Comparison of ENCODE assay signal across 13 cellular contexts in genomic region chr6:56718236-56718635, GRCh38.
A peak's percentile ranks its signal among the peaks of the same experiment; 100 is the strongest.
DNase-seq lines count a peak whose midpoint lies in the region; ATAC-seq, FAIRE-seq and TF ChIP-seq lines count a peak whose summit lies in the region.
"Had no signal": no experiment of that assay in that cellular context is flagged by ENCODE, and none has a peak within 500 bp of the region (broad histone marks: within the 10 kb centered on the region; RNA-seq: fewer than 3 reads in every experiment).

No MANE protein-coding gene starts in this region.

- peaks cover 46% of the 10 kb centered on the region for H3K9me3 Mint-ChIP-seq in endodermal cell

- H4K20me1 ChIP-seq in HepG2 (ENCODE audit: insufficient read depth, low read length) = no peaks in the 10 kb centered on the region
- H4K20me1 ChIP-seq in IMR-90 (ENCODE audit: insufficient read depth, low read length) = peaks cover 7% of the 10 kb centered on the region; the same call in 1 of the 2 replicates

- TF ChIP-seq CTCF in HepG2 (CRISPR knock-in tag; IDR thresholded peaks at IDR 0.05) (no peak), right lobe of liver (IDR thresholded peaks at IDR 0.05) (no peak), IMR-90 (conservative IDR thresholded peaks at IDR 0.05; ENCODE audit: low read depth, low read length) (no peak), endodermal cell (conservative IDR thresholded peaks at IDR 0.05) (no peak)

- H2BK15ac ChIP-seq in IMR-90 (ENCODE audit: low read depth, low read length) = no peak overlapping the region

- no peak overlapping the region for H2BK120ac ChIP-seq in IMR-90 (ENCODE audit: low read depth, low read length)

- DNase-seq in HepG2 (ENCODE audit: low spot score) (no peak), right lobe of liver (no peak), IMR-90 (no peak), endodermal cell (no peak), DMS53 treated with DMSO at 0.1 percent for 48 hours (lab: John Stamatoyannopoulos, UW; ENCODE audit: unreplicated experiment) (no peak), H7 (no peak)
- DNase-seq: 8988T; ACHN; CD4-positive, CD25-positive, alpha-beta regulatory T cell; DMS79 treated with DMSO at 0.1 percent for 48 hours; EL had no signal

- H4K91ac ChIP-seq in IMR-90 (ENCODE audit: insufficient read depth, low read depth, low read length) = no peak overlapping the region

- H3K9ac ChIP-seq in HepG2 (ENCODE audit: insufficient read depth, low read depth, low read length) = no peak overlapping the region
- no peak overlapping the region for H3K9ac ChIP-seq in IMR-90 (ENCODE audit: low read depth, low read length)
- no peak overlapping the region for H3K9ac ChIP-seq in endodermal cell (ENCODE audit: extremely low read depth, low read length, poor library complexity, severe bottlenecking)
- H3K9ac ChIP-seq: BLaER1 treated with 17β-estradiol and CSF1 and Interleukin-3, amounts not matched to agents 10 nM and 100 nM had no signal

- H2AFZ ChIP-seq in HepG2 (ENCODE audit: low read length) = no peak overlapping the region
- H2AFZ ChIP-seq in IMR-90 (replicated peaks; ENCODE audit: low read length, poor library complexity) = no peak overlapping the region

- peaks cover 33% of the 10 kb centered on the region for H3K36me3 Mint-ChIP-seq in endodermal cell (ENCODE audit: low read depth)
- H3K36me3 Mint-ChIP-seq: CD4-positive, CD25-positive, alpha-beta regulatory T cell had no signal

- H3K23ac ChIP-seq in IMR-90 (ENCODE audit: low read depth, low read length) = no peak overlapping the region

- TF ChIP-seq EP300 in HepG2 (IDR thresholded peaks at IDR 0.05; ENCODE audit: low read depth in 2 of 2, low read length in 2 of 2) = no peak
- no peak for TF ChIP-seq EP300 in HepG2 (CRISPR knock-in tag; IDR thresholded peaks at IDR 0.05; ENCODE audit: borderline replicate concordance)

- ATAC-seq in HepG2 (no peak), right lobe of liver (no peak), IMR-90 (ENCODE audit: low read depth) (no peak), GM18505 (IDR thresholded peaks at IDR 0.05; ENCODE audit: unreplicated experiment) (no peak)

- H3K4ac ChIP-seq in IMR-90 (ENCODE audit: low read depth, low read length) = no peak overlapping the region

- H3K27me3 ChIP-seq in HepG2 (ENCODE audit: control insufficient read depth in 1 of 2, insufficient read depth in 2 of 2, low read length in 2 of 2) (no peaks in the 10 kb centered on the region), right lobe of liver (no peaks in the 10 kb centered on the region), IMR-90 (ENCODE audit: control insufficient read depth, insufficient read depth, low read length) (no peaks in the 10 kb centered on the region), endodermal cell (ENCODE audit: control insufficient read depth, insufficient read depth, low read length, poor library complexity, severe bottlenecking) (no peaks in the 10 kb centered on the region), H7 (ENCODE audit: control insufficient read depth, insufficient read depth, low read length) (no peaks in the 10 kb centered on the region)
- H3K27me3 ChIP-seq: BLaER1 treated with 17β-estradiol and CSF1 and Interleukin-3, amounts not matched to agents 10 nM and 100 nM had no signal

- H3K27ac ChIP-seq in HepG2 (ENCODE audit: extremely low read length, insufficient read depth, low read length) = no peak overlapping the region
- no peak overlapping the region for H3K27ac ChIP-seq in right lobe of liver
- no peak overlapping the region for H3K27ac ChIP-seq in IMR-90 (ENCODE audit: insufficient read depth, low read length)
- no peak overlapping the region for H3K27ac ChIP-seq in endodermal cell (ENCODE audit: low read depth, low read length)
- H3K27ac ChIP-seq: BLaER1 treated with 17β-estradiol and CSF1 and Interleukin-3, amounts not matched to agents 10 nM and 100 nM had no signal

- peaks cover 6% of the 10 kb centered on the region; the same call in 1 of the 2 replicates for H3K9me1 ChIP-seq in IMR-90 (ENCODE audit: insufficient read depth, low read length)

- no peaks in the 10 kb centered on the region for H3K27me3 Mint-ChIP-seq in endodermal cell (ENCODE audit: insufficient read depth)
- H3K27me3 Mint-ChIP-seq: CD4-positive, CD25-positive, alpha-beta regulatory T cell had no signal

- H3K4me3 ChIP-seq in HepG2 (replicated peaks in 1 of 3; ENCODE audit: insufficient read depth in 1 of 3, low read depth in 2 of 3, low read length in 3 of 3) (no peak overlapping the region), right lobe of liver (no peak overlapping the region), IMR-90 (ENCODE audit: insufficient read depth, low read depth, low read length) (no peak overlapping the region), endodermal cell (ENCODE audit: low read length) (peak overlapping the region; percentile 43), H7 (ENCODE audit: insufficient read depth, low read depth, low read length) (no peak overlapping the region)
- H3K4me3 ChIP-seq: BLaER1 treated with 17β-estradiol and CSF1 and Interleukin-3, amounts not matched to agents 10 nM and 100 nM had no signal

- intact Hi-C loops in HepG2 (cut with micrococcal nuclease; ENCODE audit: unreplicated experiment) (no loop called here), right lobe of liver (cut with DNase I) (no loop called here), IMR-90 (cut with micrococcal nuclease) (no loop called here)

- H3K4me1 Mint-ChIP-seq in endodermal cell = peaks cover 34% of the 10 kb centered on the region
- H3K4me1 Mint-ChIP-seq: CD4-positive, CD25-positive, alpha-beta regulatory T cell had no signal

- H3K4me2 ChIP-seq in HepG2 (ENCODE audit: low read depth, low read length) (no peak overlapping the region), IMR-90 (ENCODE audit: low read depth, low read length) (no peak overlapping the region)
- H3K4me2 ChIP-seq: BLaER1 treated with 17β-estradiol and CSF1 and Interleukin-3, amounts not matched to agents 10 nM and 100 nM had no signal

- in situ Hi-C loops in HepG2 (cut with HindIII; ENCODE audit: extremely low pct_ligation_motif_present, low pct_unique_long_range_greater_than_20kb) = loop anchor here (5.0 kb wide), 1 partner anchor 34 kb away; no protein-coding TSS in a partner anchor
- in situ Hi-C loops in IMR-90 (cut with MboI; ENCODE audit: low sequenced_read_pairs) = no loop called here

- H2BK5ac ChIP-seq in IMR-90 (ENCODE audit: low read depth, low read length, poor library complexity, severe bottlenecking) = peak overlapping the region; percentile 50

- H3K79me1 ChIP-seq in IMR-90 (ENCODE audit: low read depth in 1 of 2, low read length in 2 of 2) = peaks cover 14 to 64% of the 10 kb centered on the region in 2 experiments

- no peak overlapping the region for H4K5ac ChIP-seq in IMR-90 (ENCODE audit: low read depth, low read length)

- no peak overlapping the region for H3K14ac ChIP-seq in IMR-90 (replicated peaks; ENCODE audit: low read depth, low read length)

- BruUV-seq in HepG2 (replicated peaks; lab: Mats Ljungman, UMichigan) (no TSS peak), IMR-90 (replicated peaks; lab: Mats Ljungman, UMichigan) (no TSS peak)

- no peak for FAIRE-seq in HepG2 (lab: Jason Lieb, UNC)

- no peaks in the 10 kb centered on the region for H3K36me3 ChIP-seq in HepG2 (replicated peaks in 1 of 2; ENCODE audit: control insufficient read depth in 1 of 2, insufficient read depth in 2 of 2, low read length in 2 of 2)
- H3K36me3 ChIP-seq in right lobe of liver = no peaks in the 10 kb centered on the region
- H3K36me3 ChIP-seq in IMR-90 (ENCODE audit: control insufficient read depth, insufficient read depth, low read length) = no peaks in the 10 kb centered on the region
- H3K36me3 ChIP-seq in endodermal cell (ENCODE audit: control insufficient read depth, insufficient read depth, low read length) = peaks cover 6% of the 10 kb centered on the region
- H3K36me3 ChIP-seq in H7 (replicated peaks; ENCODE audit: control insufficient read depth, insufficient read depth, low read length) = no peaks in the 10 kb centered on the region

- POLR2A ChIA-PET in HepG2 (lab: Yijun Ruan, JAX) (no interaction called here), IMR-90 (lab: Charles Lee; ENCODE audit: unreplicated experiment) (no interaction called here)

- dilution Hi-C loops in IMR-90 (cut with HindIII; ENCODE audit: low sequenced_read_pairs, unreplicated experiment) = no loop called here

- H3K4me3 Mint-ChIP-seq in endodermal cell = no peak overlapping the region
- H3K4me3 Mint-ChIP-seq: CD4-positive, CD25-positive, alpha-beta regulatory T cell had no signal

- H3K4me1 ChIP-seq in HepG2 (ENCODE audit: insufficient read depth, low read length) (peaks cover 47% of the 10 kb centered on the region), right lobe of liver (peaks cover 0 to 26% (median 6%) of the 10 kb centered on the region in 4 donors), IMR-90 (ENCODE audit: control insufficient read depth, insufficient read depth, low read length) (peaks cover 19% of the 10 kb centered on the region), endodermal cell (ENCODE audit: control insufficient read depth, insufficient read depth, low read length) (peaks cover 24% of the 10 kb centered on the region)

- H3K56ac ChIP-seq in IMR-90 (ENCODE audit: extremely low read depth, insufficient read depth, low read length) = no peak overlapping the region

- H2BK20ac ChIP-seq in IMR-90 (ENCODE audit: low read depth, low read length) = no peak overlapping the region

- CTCF ChIA-PET in HepG2 (lab: Yijun Ruan, JAX; ENCODE audit: low intra/inter-chr PET ratio, low total read pairs) = no interaction called here
- CTCF ChIA-PET in IMR-90 (lab: Yijun Ruan, JAX) = interaction anchor here (1.1 kb wide), 1 partner anchor 11 kb away, joined by 3 read pairs; no protein-coding TSS in a partner anchor

- no peak overlapping the region for H4K8ac ChIP-seq in IMR-90 (ENCODE audit: low read depth in 2 of 2, low read length in 2 of 2)

- no peaks in the 10 kb centered on the region for H3K79me2 ChIP-seq in HepG2 (ENCODE audit: insufficient read depth, low read length)

- no peaks in the 10 kb centered on the region for H3K9me3 ChIP-seq in HepG2 (ENCODE audit: low read length)
- no peaks in the 10 kb centered on the region for H3K9me3 ChIP-seq in right lobe of liver
- H3K9me3 ChIP-seq in IMR-90 (ENCODE audit: control insufficient read depth, insufficient read depth, low read length) = no peaks in the 10 kb centered on the region
- H3K9me3 ChIP-seq in endodermal cell (ENCODE audit: control insufficient read depth, low read length) = peaks cover 38% of the 10 kb centered on the region

- no peak overlapping the region for H2AK5ac ChIP-seq in IMR-90 (ENCODE audit: low read depth, low read length)

- H3K18ac ChIP-seq in IMR-90 (ENCODE audit: low read depth, low read length) = no peak overlapping the region

- no peak overlapping the region for H2AK9ac ChIP-seq in IMR-90 (replicated peaks; ENCODE audit: low read depth, low read length, poor library complexity)

- no peak for TF ChIP-seq RAD21 in HepG2 (CRISPR knock-in tag; IDR thresholded peaks at IDR 0.05)
- TF ChIP-seq RAD21 in IMR-90 (IDR thresholded peaks at IDR 0.05; ENCODE audit: low read length) = no peak

- TF ChIP-seq POLR2A in HepG2 (IDR thresholded peaks at IDR 0.05; ENCODE audit: insufficient read depth in 1 of 2, low read depth in 2 of 2, low read length in 2 of 2) (no peak), right lobe of liver (IDR thresholded peaks at IDR 0.05) (no peak), IMR-90 (IDR thresholded peaks at IDR 0.05; ENCODE audit: low read depth, low read length) (no peak), GM18505 (IDR thresholded peaks at IDR 0.05; ENCODE audit: borderline replicate concordance, extremely low read depth, insufficient read depth, insufficient read length) (no peak)

- H3K27ac Mint-ChIP-seq in endodermal cell = peak overlapping the region; percentile 52
- H3K27ac Mint-ChIP-seq: CD4-positive, CD25-positive, alpha-beta regulatory T cell had no signal
